8 cellular contexts compared by ENCODE assay signal in the genomic region with DNA sequence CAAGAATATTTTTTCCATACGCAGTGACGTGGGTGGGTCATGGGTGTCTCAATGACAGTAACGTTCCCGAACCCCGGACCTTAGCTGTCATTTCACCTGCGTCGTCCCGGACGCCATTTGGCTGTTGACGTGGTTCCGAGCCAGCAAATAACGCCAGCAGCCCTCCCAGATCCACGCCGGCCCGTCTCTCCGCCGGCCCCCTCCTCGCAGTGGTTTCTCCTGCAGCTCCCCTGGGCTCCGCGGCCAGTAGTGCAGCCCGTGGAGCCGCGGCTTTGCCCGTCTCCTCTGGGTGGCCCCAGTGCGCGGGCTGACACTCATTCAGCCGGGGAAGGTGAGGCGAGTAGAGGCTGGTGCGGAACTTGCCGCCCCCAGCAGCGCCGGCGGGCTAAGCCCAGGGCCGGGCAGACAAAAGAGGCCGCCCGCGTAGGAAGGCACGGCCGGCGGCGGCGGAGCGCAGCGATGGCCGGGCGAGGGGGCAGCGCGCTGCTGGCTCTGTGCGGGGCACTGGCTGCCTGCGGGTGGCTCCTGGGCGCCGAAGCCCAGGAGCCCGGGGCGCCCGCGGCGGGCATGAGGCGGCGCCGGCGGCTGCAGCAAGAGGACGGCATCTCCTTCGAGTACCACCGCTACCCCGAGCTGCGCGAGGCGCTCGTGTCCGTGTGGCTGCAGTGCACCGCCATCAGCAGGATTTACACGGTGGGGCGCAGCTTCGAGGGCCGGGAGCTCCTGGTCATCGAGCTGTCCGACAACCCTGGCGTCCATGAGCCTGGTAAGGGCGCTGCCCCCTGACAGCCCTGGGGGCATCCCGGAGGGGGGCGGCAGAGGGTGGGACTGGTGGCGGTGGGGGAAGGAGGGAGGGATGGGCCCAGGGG.
A peak's percentile ranks its signal among the peaks of the same experiment; 100 is the strongest.
DNase-seq lines count a peak whose midpoint lies in the region; ATAC-seq lines count a peak whose summit lies in the region.

A gene (plus strand): TSS at position 246 of the 869 bp plus-strand sequence. CDS start 214 bp downstream, at position 460.

- H3K4me1 ChIP-seq in endocrine pancreas (ENCODE audit: control insufficient read depth, insufficient read depth, low read length), result peaks cover 20% of the 10 kb centered on the region

- no peaks in the 10 kb centered on the region for H3K9me3 ChIP-seq in endocrine pancreas (ENCODE audit: control insufficient read depth, low read length)

- peaks cover 19% of the 10 kb centered on the region for H3K27me3 Mint-ChIP-seq in memory B cell

- H3K27ac Mint-ChIP-seq in memory B cell, result no peak within 1 kb of the TSS

- peak within 1 kb of the TSS; percentile 98 for H3K9ac ChIP-seq in endocrine pancreas (ENCODE audit: control insufficient read depth, insufficient read depth, low read length)

- peaks cover 3% of the 10 kb centered on the region for H3K9me3 Mint-ChIP-seq in memory B cell

- peak; percentile 78 for ATAC-seq in GM19025 (IDR thresholded peaks at IDR 0.05; ENCODE audit: low read depth, unreplicated experiment)
- peak; percentile 96 for ATAC-seq in HG03354 (IDR thresholded peaks at IDR 0.05; ENCODE audit: poor library complexity, severe bottlenecking, unreplicated experiment)
- ATAC-seq in memory B cell (ENCODE audit: low read depth), result peak; percentile 99

- peak within 1 kb of the TSS; percentile 100 for H3K4me3 ChIP-seq in endocrine pancreas (ENCODE audit: control insufficient read depth, insufficient read depth, low read length)

- H3K27me3 ChIP-seq in endocrine pancreas (ENCODE audit: control insufficient read depth, insufficient read depth, low read length), result no peaks in the 10 kb centered on the region

- H3K36me3 Mint-ChIP-seq in memory B cell, result no peaks in the 10 kb centered on the region

- H3K4me1 Mint-ChIP-seq in memory B cell, result peaks cover 2% of the 10 kb centered on the region

- peak; percentile 76 for DNase-seq in AG08395 (ENCODE audit: low spot score)
- peak; percentile 81 for DNase-seq in NCI-H526 treated with DMSO at 0.1 percent for 48 hours (lab: John Stamatoyannopoulos, UW)
- DNase-seq in activated T-cell treated with anti-CD3 and anti-CD28 coated beads for 24 hours (ENCODE audit: low read depth), result peak; percentile 40
- peak; percentile 47 to 61 for DNase-seq in memory B cell (ENCODE audit: low spot score in 2 of 2)
- DNase-seq in stimulated activated CD8-positive, alpha-beta memory T cell treated with anti-CD3 and anti-CD28 coated beads, Interleukin-12 subunit alpha, Interleukin-12 subunit beta, amount 100 ng/mL, for 24 hours (ENCODE audit: extremely low read depth), result peak; percentile 11

- no peaks in the 10 kb centered on the region for H3K36me3 ChIP-seq in endocrine pancreas (ENCODE audit: control insufficient read depth, insufficient read depth, low read length)

- H3K4me3 Mint-ChIP-seq in memory B cell, result peak within 1 kb of the TSS; percentile 78

Comparison
In these comparisons a context has a peak if more than half of its experiments do, and no peak if none do; other contexts are left out.
1. Peak in every context shown above with its lines: DNase-seq, ATAC-seq and H3K4me3 ChIP-seq.
2. DNase-seq: peak in every context shown above with its lines; median percentile 81 in NCI-H526 treated with DMSO at 0.1 percent for 48 hours; 76 in AG08395; 54 in memory B cell; 40 in activated T-cell treated with anti-CD3 and anti-CD28 coated beads for 24 hours; 11 in stimulated activated CD8-positive, alpha-beta memory T cell treated with anti-CD3 and anti-CD28 coated beads, Interleukin-12 subunit alpha, Interleukin-12 subunit beta, amount 100 ng/mL, for 24 hours.